Comparison of ENCODE assay signal across 14 cellular contexts in the genomic region with DNA sequence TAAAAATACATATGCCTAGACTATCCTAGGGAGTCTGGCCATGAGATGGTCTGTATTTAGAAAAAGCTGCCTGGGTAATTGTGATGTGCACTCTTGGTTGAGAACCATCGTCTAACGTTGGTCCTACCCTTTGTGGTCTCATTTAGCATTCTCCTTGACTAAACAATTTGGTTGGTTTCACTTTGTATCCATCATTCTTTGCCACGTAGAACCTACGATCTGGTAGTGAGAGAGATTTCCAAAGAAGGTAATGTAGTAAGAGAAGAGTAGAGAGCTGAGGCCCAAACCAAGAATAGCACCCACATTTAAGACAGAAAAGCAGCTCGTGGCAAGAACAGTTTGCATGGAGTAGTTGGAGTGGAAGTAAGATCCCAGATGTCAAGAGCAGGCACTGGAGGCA.
"Had no signal": no experiment of that assay in that cellular context is flagged by ENCODE, and none has a peak within 500 bp of the region (broad histone marks: within the 10 kb centered on the region; RNA-seq: fewer than 3 reads in every experiment).

No MANE protein-coding gene starts in this region.

- H3K9me3 ChIP-seq: breast epithelium, esophagus squamous epithelium, heart left ventricle, neutrophil, right atrium auricular region had no signal

- H3K27ac ChIP-seq: breast epithelium, esophagus squamous epithelium, heart left ventricle, neutrophil, right atrium auricular region, skin epidermis had no signal

- DNase-seq: activated B cell treated with CpG ODN at 0.5 μM for 24 hours; activated CD4-positive, alpha-beta memory T cell treated with anti-CD3 and anti-CD28 coated beads for 36 hours; activated effector memory CD4-positive, alpha-beta T cell treated with Interleukin-2 at 50 U/mL for 16 hours; esophagus squamous epithelium; heart left ventricle; left colon; naive B cell; stimulated activated CD4-positive, alpha-beta T cell treated with anti-CD3 and anti-CD28 coated beads, Interleukin-4, amount 100 ng/mL, for 4 hours had no signal

- H3K4me1 ChIP-seq: breast epithelium, esophagus squamous epithelium, heart left ventricle, right atrium auricular region had no signal

- ATAC-seq: heart left ventricle, left colon had no signal

- H3K9me3 Mint-ChIP-seq: activated B cell treated with CpG ODN at 0.5 μM for 24 hours; activated CD4-positive, alpha-beta memory T cell treated with anti-CD3 and anti-CD28 coated beads for 36 hours; naive B cell had no signal

- H3K36me3 ChIP-seq: breast epithelium, esophagus squamous epithelium, heart left ventricle, neutrophil, right atrium auricular region had no signal

- H3K36me3 Mint-ChIP-seq: activated CD4-positive, alpha-beta memory T cell treated with anti-CD3 and anti-CD28 coated beads for 36 hours; naive B cell had no signal

- H3K27me3 Mint-ChIP-seq: activated CD4-positive, alpha-beta memory T cell treated with anti-CD3 and anti-CD28 coated beads for 36 hours; naive B cell had no signal

- H3K4me3 Mint-ChIP-seq: activated B cell treated with CpG ODN at 0.5 μM for 24 hours; activated CD4-positive, alpha-beta memory T cell treated with anti-CD3 and anti-CD28 coated beads for 36 hours; naive B cell had no signal

- H3K4me1 Mint-ChIP-seq: activated B cell treated with CpG ODN at 0.5 μM for 24 hours had no signal

- H3K4me3 ChIP-seq: breast epithelium, esophagus squamous epithelium, heart left ventricle, lung, right atrium auricular region, skin epidermis had no signal

- H3K27ac Mint-ChIP-seq: activated B cell treated with CpG ODN at 0.5 μM for 24 hours; activated CD4-positive, alpha-beta memory T cell treated with anti-CD3 and anti-CD28 coated beads for 36 hours; activated naive CD4-positive, alpha-beta T cell treated with anti-CD3 and anti-CD28 coated beads, Interleukin-2, amount 50 U/mL, for 72 hours had no signal

- H3K27me3 ChIP-seq: breast epithelium, esophagus squamous epithelium, neutrophil, right atrium auricular region had no signal
